8 cellular contexts compared by ENCODE assay signal in the genomic region with DNA sequence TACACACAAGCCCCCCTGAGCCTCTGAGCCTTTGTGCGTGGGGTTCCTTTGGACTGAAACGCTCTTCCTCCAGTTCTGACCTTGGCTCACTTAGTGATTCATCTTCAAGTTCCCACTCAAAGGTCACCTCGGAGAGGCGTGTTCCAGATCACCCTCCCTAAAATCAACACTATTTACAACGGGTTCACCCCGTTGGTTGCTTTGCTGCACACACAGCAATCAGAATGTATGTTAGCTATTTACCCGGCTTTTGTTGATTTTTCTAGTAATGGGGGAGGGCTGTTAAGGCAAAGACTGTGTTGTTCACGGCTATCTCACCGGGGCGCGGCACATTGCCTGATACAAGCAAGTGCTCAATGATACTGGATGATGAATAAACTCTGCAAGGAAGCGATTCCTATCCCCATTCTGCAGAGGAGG. TPM values are rescaled to one million over a fixed set of nuclear protein-coding genes. Genes with fewer than 3 reads are reported as not detected.
DNase-seq lines count a peak whose midpoint lies in the region; ATAC-seq and TF ChIP-seq lines count a peak whose summit lies in the region.

No MANE protein-coding gene starts in this region.

- ATAC-seq in HCT116 (no peak), GM19328 (IDR thresholded peaks at IDR 0.05; ENCODE audit: unreplicated experiment) (no peak)
- ATAC-seq in activated CD8-positive, alpha-beta T cell treated with anti-CD3 and anti-CD28 coated beads for 36 hours, result no peak

- RAD21 ChIA-PET in HCT116 (lab: Charles Lee; ENCODE audit: low non-redundant PET in 1 of 2, low total read pairs in 2 of 2, uncharacterized antibody in 2 of 2, unreplicated experiment in 2 of 2), result no interaction called here

- no peak for TF ChIP-seq CTCF in HCT116 (IDR thresholded peaks at IDR 0.05 in 2 of 3, conservative IDR thresholded peaks at IDR 0.05 in 1 of 3; ENCODE audit: borderline replicate concordance in 1 of 3, insufficient read depth in 1 of 3, low read depth in 2 of 3, low read length in 2 of 3)
- no peak for TF ChIP-seq CTCF in activated CD8-positive, alpha-beta T cell treated with anti-CD3 and anti-CD28 coated beads for 36 hours (IDR thresholded peaks at IDR 0.05)

- no peaks in the 10 kb centered on the region for H3K9me2 ChIP-seq in HCT116 (ENCODE audit: insufficient read depth)

- H3K4me1 ChIP-seq in HCT116 (ENCODE audit: control insufficient read depth in 1 of 2, insufficient read depth in 2 of 2, low read length in 2 of 2), result peaks cover 10 to 27% of the 10 kb centered on the region in 2 experiments; a peak in 3 of 4 replicates

- peak overlapping the region; percentile 70; the same call in 1 of the 2 replicates for H3K27ac ChIP-seq in HCT116 (ENCODE audit: low read depth, low read length)
- H3K27ac ChIP-seq in skin epidermis, result peak overlapping the region in 10 of 21 experiments; percentile 52 to 83 (median 66)

- TF ChIP-seq POLR2A in HCT116 (IDR thresholded peaks at IDR 0.05; ENCODE audit: borderline replicate concordance, extremely low read depth, insufficient read depth, insufficient read length), result no peak

- H3K4me3 ChIP-seq in HCT116 (replicated peaks in 1 of 2; ENCODE audit: low read depth in 1 of 2, low read length in 2 of 2) (peak overlapping the region; percentile 74 to 94), iPS-11a (ENCODE audit: low read depth, low read length) (peak overlapping the region; percentile 92), skin epidermis (peak overlapping the region; percentile 53 to 98 (median 91))

- H3K36me3 ChIP-seq in HCT116 (ENCODE audit: control insufficient read depth in 1 of 2, insufficient read depth in 2 of 2, low read length in 2 of 2), result no peaks in the 10 kb centered on the region

- H3K9me3 Mint-ChIP-seq in activated CD8-positive, alpha-beta T cell treated with anti-CD3 and anti-CD28 coated beads for 36 hours, result no peaks in the 10 kb centered on the region

- POLR2A ChIA-PET in HCT116 (lab: Charles Lee), result no interaction called here
- POLR2A ChIA-PET in activated CD8-positive, alpha-beta T cell treated with anti-CD3 and anti-CD28 coated beads for 36 hours (lab: Charles Lee), result interaction anchor here (0.8 to 1.3 kb wide), 2 partner anchors 12 to 33 kb away, joined by 3 to 5 read pairs; a partner anchor contains a TSS

- no peak for TF ChIP-seq RAD21 in HCT116 (IDR thresholded peaks at IDR 0.05; ENCODE audit: low read depth)

- CTCF ChIA-PET in HCT116 (lab: Charles Lee), result no interaction called here
- CTCF ChIA-PET in activated CD8-positive, alpha-beta T cell treated with anti-CD3 and anti-CD28 coated beads for 36 hours (lab: Charles Lee), result interaction anchor here (1.7 kb wide), 1 partner anchor 59 kb away, joined by 5 read pairs; no protein-coding TSS in a partner anchor

- H3K27me3 ChIP-seq in HCT116 (ENCODE audit: insufficient read depth, low read length), result no peaks in the 10 kb centered on the region

- no peaks in the 10 kb centered on the region for H3K9me3 ChIP-seq in HCT116 (ENCODE audit: control insufficient read depth in 1 of 2, insufficient read depth in 1 of 2, low read depth in 1 of 2, low read length in 2 of 2)

- intact Hi-C loops in HCT116 (cut with micrococcal nuclease), result no loop called here
- intact Hi-C loops in activated CD8-positive, alpha-beta T cell treated with anti-CD3 and anti-CD28 coated beads for 36 hours (cut with micrococcal nuclease), result no loop called here

- H3K36me3 Mint-ChIP-seq in activated CD8-positive, alpha-beta T cell treated with anti-CD3 and anti-CD28 coated beads for 36 hours (ENCODE audit: low read depth), result peaks cover 3% of the 10 kb centered on the region

- no peak overlapping the region for H2AFZ ChIP-seq in HCT116 (ENCODE audit: low read depth, low read length, poor library complexity, severe bottlenecking)

- H3K4me2 ChIP-seq in HCT116 (ENCODE audit: low read length), result peak overlapping the region; percentile 97

- H3K27ac Mint-ChIP-seq in activated CD8-positive, alpha-beta T cell treated with anti-CD3 and anti-CD28 coated beads for 36 hours, result peak overlapping the region; percentile 5

- DNase-seq in HCT116 (ENCODE audit: low read depth, low spot score), result no peak
- DNase-seq in activated CD8-positive, alpha-beta T cell treated with anti-CD3 and anti-CD28 coated beads for 36 hours, result no peak
- DNase-seq in NCI-H1105 treated with DMSO at 0.1 percent for 48 hours (lab: John Stamatoyannopoulos, UW), result no peak
- DNase-seq in superior temporal gyrus (ENCODE audit: extremely low spot score), result no peak
- DNase-seq in NCI-H524 treated with DMSO at 0.1 percent for 48 hours (lab: John Stamatoyannopoulos, UW), result no peak

- BruUV-seq in HCT116 (replicated peaks; lab: Mats Ljungman, UMichigan), result TSS peak; percentile 69

- peak overlapping the region; percentile 81 for H3K4me3 Mint-ChIP-seq in activated CD8-positive, alpha-beta T cell treated with anti-CD3 and anti-CD28 coated beads for 36 hours

- peak overlapping the region; percentile 81 for H3K9ac ChIP-seq in HCT116 (ENCODE audit: low read length)

- H3K27me3 Mint-ChIP-seq in activated CD8-positive, alpha-beta T cell treated with anti-CD3 and anti-CD28 coated beads for 36 hours, result no peaks in the 10 kb centered on the region

- no peaks in the 10 kb centered on the region for H4K20me1 ChIP-seq in HCT116 (ENCODE audit: insufficient read depth)

- H3K4me1 Mint-ChIP-seq in activated CD8-positive, alpha-beta T cell treated with anti-CD3 and anti-CD28 coated beads for 36 hours (ENCODE audit: low read depth), result peaks cover 18% of the 10 kb centered on the region

- H3K79me2 ChIP-seq in HCT116 (ENCODE audit: insufficient read depth, low read length), result 0 out of 2 replicates have a peak, but pooled peaks cover 6% of the 10 kb centered on the region

TF ChIP-seq in HCT116, 20 proteins besides CTCF, POLR2A, EP300 and RAD21:
- TF ChIP-seq, protein P1, sequence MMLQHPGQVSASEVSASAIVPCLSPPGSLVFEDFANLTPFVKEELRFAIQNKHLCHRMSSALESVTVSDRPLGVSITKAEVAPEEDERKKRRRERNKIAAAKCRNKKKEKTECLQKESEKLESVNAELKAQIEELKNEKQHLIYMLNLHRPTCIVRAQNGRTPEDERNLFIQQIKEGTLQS (IDR thresholded peaks at IDR 0.05), result no peak
- TF ChIP-seq SRF (IDR thresholded peaks at IDR 0.05; ENCODE audit: low read depth) (no peak), CEBPB (IDR thresholded peaks at IDR 0.05; ENCODE audit: low read depth) (no peak), ZNF274 (IDR thresholded peaks at IDR 0.05; ENCODE audit: low read depth, low read length) (no peak), ZFX (IDR thresholded peaks at IDR 0.05) (no peak), CBX3 (IDR thresholded peaks at IDR 0.05; ENCODE audit: low read depth) (no peak)

RNA-seq across cellular contexts. Expression of a gene that starts 1.0 kb away (rescaled TPM):
- total RNA-seq in HCT116 (2021; ENCODE audit: unreplicated experiment), result 17.5 TPM
- polyA plus RNA-seq in HCT116 (2012), result 9.9 and 11.4 TPM in 2 replicates
- 10 to 100 TPM; 10.1 to 11.3 TPM for total RNA-seq in activated CD8-positive, alpha-beta T cell treated with anti-CD3 and anti-CD28 coated beads for 36 hours

RNA-seq across cellular contexts. Expression of a gene that starts 33.0 kb away (rescaled TPM):
- 0.49 TPM for total RNA-seq in HCT116 (2021; ENCODE audit: unreplicated experiment)
- polyA plus RNA-seq in HCT116 (2012), result not detected in 2 replicates
- not detected for total RNA-seq in activated CD8-positive, alpha-beta T cell treated with anti-CD3 and anti-CD28 coated beads for 36 hours

RNA-seq across cellular contexts. Expression of a gene that starts 38.9 kb away (rescaled TPM):
- 27.1 TPM for total RNA-seq in HCT116 (2021; ENCODE audit: unreplicated experiment)
- polyA plus RNA-seq in HCT116 (2012), result 13.2 and 16.4 TPM in 2 replicates
- total RNA-seq in activated CD8-positive, alpha-beta T cell treated with anti-CD3 and anti-CD28 coated beads for 36 hours, result 10 to 100 TPM; 16.8 to 17.2 TPM
